Comparison of ENCODE assay signal across 1 cellular context in the genomic region with DNA sequence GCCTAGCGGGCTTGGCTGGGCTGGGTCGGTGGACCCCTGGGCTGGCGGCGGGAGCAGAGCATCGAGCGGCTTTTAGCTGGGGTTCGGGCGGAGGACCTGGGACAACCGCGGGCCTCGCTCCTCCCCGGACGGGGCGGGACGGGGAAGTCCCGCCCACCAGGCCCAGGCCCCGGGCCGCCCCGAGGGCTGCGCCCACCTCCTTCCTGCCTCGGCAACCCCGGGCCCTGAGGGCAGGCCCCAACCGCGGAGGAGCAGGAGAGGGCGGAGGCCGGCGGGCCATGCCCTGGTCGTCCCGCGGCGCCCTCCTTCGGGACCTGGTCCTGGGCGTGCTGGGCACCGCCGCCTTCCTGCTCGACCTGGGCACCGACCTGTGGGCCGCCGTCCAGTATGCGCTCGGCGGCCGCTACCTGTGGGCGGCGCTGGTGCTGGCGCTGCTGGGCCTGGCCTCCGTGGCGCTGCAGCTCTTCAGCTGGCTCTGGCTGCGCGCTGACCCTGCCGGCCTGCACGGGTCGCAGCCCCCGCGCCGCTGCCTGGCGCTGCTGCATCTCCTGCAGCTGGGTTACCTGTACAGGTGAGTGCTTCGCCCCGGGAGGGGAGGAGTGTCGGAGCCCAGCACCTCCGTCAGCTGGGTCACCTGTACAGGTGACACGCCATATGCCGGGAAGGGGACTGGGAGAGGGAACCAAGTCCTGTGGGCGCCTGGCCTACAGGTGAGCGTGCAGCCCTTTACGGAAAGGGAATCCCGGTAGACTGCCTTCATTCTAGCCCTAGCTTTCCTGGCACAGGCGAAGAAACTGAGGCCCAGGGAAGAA.
TF ChIP-seq lines count a peak whose summit lies in the region.

A gene with protein sequence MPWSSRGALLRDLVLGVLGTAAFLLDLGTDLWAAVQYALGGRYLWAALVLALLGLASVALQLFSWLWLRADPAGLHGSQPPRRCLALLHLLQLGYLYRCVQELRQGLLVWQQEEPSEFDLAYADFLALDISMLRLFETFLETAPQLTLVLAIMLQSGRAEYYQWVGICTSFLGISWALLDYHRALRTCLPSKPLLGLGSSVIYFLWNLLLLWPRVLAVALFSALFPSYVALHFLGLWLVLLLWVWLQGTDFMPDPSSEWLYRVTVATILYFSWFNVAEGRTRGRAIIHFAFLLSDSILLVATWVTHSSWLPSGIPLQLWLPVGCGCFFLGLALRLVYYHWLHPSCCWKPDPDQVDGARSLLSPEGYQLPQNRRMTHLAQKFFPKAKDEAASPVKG (plus strand): TSS at position 182 of the 812 bp plus-strand sequence. CDS start 97 bp downstream, at position 279.

TF ChIP-seq in HepG2, 621 proteins besides CTCF, POLR2A, EP300 and RAD21 (continued from another document and continues in another):
- TF ChIP-seq, protein P1, sequence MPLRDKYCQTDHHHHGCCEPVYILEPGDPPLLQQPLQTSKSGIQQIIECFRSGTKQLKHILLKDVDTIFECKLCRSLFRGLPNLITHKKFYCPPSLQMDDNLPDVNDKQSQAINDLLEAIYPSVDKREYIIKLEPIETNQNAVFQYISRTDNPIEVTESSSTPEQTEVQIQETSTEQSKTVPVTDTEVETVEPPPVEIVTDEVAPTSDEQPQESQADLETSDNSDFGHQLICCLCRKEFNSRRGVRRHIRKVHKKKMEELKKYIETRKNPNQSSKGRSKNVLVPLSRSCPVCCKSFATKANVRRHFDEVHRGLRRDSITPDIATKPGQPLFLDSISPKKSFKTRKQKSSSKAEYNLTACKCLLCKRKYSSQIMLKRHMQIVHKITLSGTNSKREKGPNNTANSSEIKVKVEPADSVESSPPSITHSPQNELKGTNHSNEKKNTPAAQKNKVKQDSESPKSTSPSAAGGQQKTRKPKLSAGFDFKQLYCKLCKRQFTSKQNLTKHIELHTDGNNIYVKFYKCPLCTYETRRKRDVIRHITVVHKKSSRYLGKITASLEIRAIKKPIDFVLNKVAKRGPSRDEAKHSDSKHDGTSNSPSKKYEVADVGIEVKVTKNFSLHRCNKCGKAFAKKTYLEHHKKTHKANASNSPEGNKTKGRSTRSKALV (CRISPR knock-in tag; IDR thresholded peaks at IDR 0.05), result 0 out of 2 replicates have a peak, but pooled peaks have one; percentile 49
- TF ChIP-seq ZSCAN22 (CRISPR knock-in tag; IDR thresholded peaks at IDR 0.05), result no peak
- no peak for TF ChIP-seq CBX5 (CRISPR knock-in tag; IDR thresholded peaks at IDR 0.05; ENCODE audit: borderline replicate concordance)
- 0 out of 2 replicates have a peak, but pooled peaks have one; percentile 4 for TF ChIP-seq POGZ (CRISPR knock-in tag; IDR thresholded peaks at IDR 0.05)
- TF ChIP-seq ZNF552 (CRISPR knock-in tag; IDR thresholded peaks at IDR 0.05; ENCODE audit: borderline replicate concordance), result no peak
- TF ChIP-seq, protein P2, sequence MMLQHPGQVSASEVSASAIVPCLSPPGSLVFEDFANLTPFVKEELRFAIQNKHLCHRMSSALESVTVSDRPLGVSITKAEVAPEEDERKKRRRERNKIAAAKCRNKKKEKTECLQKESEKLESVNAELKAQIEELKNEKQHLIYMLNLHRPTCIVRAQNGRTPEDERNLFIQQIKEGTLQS (CRISPR knock-in tag; IDR thresholded peaks at IDR 0.05), result no peak
- TF ChIP-seq, protein P3, sequence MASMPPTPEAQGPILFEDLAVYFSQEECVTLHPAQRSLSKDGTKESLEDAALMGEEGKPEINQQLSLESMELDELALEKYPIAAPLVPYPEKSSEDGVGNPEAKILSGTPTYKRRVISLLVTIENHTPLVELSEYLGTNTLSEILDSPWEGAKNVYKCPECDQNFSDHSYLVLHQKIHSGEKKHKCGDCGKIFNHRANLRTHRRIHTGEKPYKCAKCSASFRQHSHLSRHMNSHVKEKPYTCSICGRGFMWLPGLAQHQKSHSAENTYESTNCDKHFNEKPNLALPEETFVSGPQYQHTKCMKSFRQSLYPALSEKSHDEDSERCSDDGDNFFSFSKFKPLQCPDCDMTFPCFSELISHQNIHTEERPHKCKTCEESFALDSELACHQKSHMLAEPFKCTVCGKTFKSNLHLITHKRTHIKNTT (CRISPR knock-in tag; IDR thresholded peaks at IDR 0.05), result no peak
- TF ChIP-seq, protein P4, sequence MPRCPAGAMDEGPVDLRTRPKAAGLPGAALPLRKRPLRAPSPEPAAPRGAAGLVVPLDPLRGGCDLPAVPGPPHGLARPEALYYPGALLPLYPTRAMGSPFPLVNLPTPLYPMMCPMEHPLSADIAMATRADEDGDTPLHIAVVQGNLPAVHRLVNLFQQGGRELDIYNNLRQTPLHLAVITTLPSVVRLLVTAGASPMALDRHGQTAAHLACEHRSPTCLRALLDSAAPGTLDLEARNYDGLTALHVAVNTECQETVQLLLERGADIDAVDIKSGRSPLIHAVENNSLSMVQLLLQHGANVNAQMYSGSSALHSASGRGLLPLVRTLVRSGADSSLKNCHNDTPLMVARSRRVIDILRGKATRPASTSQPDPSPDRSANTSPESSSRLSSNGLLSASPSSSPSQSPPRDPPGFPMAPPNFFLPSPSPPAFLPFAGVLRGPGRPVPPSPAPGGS (CRISPR knock-in tag; IDR thresholded peaks at IDR 0.05), result no peak
- TF ChIP-seq, protein P5, sequence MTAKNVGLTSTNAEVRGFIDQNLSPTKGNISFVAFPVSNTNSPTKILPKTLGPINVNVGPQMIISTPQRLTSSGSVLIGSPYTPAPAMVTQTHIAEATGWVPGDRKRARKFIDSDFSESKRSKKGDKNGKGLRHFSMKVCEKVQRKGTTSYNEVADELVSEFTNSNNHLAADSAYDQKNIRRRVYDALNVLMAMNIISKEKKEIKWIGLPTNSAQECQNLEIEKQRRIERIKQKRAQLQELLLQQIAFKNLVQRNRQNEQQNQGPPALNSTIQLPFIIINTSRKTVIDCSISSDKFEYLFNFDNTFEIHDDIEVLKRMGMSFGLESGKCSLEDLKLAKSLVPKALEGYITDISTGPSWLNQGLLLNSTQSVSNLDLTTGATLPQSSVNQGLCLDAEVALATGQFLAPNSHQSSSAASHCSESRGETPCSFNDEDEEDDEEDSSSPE (CRISPR knock-in tag; IDR thresholded peaks at IDR 0.05), result no peak
- TF ChIP-seq, protein P6, sequence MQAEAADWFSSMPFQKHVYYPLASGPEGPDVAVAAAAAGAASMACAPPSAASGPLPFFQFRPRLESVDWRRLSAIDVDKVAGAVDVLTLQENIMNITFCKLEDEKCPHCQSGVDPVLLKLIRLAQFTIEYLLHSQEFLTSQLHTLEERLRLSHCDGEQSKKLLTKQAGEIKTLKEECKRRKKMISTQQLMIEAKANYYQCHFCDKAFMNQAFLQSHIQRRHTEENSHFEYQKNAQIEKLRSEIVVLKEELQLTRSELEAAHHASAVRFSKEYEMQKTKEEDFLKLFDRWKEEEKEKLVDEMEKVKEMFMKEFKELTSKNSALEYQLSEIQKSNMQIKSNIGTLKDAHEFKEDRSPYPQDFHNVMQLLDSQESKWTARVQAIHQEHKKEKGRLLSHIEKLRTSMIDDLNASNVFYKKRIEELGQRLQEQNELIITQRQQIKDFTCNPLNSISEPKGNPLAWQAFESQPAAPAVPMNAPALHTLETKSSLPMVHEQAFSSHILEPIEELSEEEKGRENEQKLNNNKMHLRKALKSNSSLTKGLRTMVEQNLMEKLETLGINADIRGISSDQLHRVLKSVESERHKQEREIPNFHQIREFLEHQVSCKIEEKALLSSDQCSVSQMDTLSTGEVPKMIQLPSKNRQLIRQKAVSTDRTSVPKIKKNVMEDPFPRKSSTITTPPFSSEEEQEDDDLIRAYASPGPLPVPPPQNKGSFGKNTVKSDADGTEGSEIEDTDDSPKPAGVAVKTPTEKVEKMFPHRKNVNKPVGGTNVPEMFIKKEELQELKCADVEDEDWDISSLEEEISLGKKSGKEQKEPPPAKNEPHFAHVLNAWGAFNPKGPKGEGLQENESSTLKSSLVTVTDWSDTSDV (CRISPR knock-in tag; IDR thresholded peaks at IDR 0.05), result no peak
- no peak for TF ChIP-seq TMF1 (CRISPR knock-in tag; IDR thresholded peaks at IDR 0.05; ENCODE audit: low read depth)
- TF ChIP-seq MIER2 (CRISPR knock-in tag; IDR thresholded peaks at IDR 0.05), result no peak
- TF ChIP-seq SMARCC2 (IDR thresholded peaks at IDR 0.05), result no peak
- no peak for TF ChIP-seq MAFF (IDR thresholded peaks at IDR 0.05; ENCODE audit: low read depth, low read length)
- no peak for TF ChIP-seq NR2C2 (CRISPR knock-in tag; IDR thresholded peaks at IDR 0.05; ENCODE audit: borderline replicate concordance)
- TF ChIP-seq, protein P7, sequence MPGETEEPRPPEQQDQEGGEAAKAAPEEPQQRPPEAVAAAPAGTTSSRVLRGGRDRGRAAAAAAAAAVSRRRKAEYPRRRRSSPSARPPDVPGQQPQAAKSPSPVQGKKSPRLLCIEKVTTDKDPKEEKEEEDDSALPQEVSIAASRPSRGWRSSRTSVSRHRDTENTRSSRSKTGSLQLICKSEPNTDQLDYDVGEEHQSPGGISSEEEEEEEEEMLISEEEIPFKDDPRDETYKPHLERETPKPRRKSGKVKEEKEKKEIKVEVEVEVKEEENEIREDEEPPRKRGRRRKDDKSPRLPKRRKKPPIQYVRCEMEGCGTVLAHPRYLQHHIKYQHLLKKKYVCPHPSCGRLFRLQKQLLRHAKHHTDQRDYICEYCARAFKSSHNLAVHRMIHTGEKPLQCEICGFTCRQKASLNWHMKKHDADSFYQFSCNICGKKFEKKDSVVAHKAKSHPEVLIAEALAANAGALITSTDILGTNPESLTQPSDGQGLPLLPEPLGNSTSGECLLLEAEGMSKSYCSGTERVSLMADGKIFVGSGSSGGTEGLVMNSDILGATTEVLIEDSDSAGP (CRISPR knock-in tag; IDR thresholded peaks at IDR 0.05; ENCODE audit: borderline replicate concordance), result no peak
- TF ChIP-seq KAT8 (CRISPR knock-in tag; IDR thresholded peaks at IDR 0.05), result 0 out of 2 replicates have a peak, but pooled peaks have one; percentile 14
- TF ChIP-seq HCFC1 (IDR thresholded peaks at IDR 0.05; ENCODE audit: low read depth, low read length), result no peak
- TF ChIP-seq, protein P8, sequence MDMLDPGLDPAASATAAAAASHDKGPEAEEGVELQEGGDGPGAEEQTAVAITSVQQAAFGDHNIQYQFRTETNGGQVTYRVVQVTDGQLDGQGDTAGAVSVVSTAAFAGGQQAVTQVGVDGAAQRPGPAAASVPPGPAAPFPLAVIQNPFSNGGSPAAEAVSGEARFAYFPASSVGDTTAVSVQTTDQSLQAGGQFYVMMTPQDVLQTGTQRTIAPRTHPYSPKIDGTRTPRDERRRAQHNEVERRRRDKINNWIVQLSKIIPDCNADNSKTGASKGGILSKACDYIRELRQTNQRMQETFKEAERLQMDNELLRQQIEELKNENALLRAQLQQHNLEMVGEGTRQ (IDR thresholded peaks at IDR 0.05; ENCODE audit: low read depth, low read length), result no peak
- TF ChIP-seq, protein P8 (CRISPR knock-in tag; IDR thresholded peaks at IDR 0.05; ENCODE audit: borderline replicate concordance), result no peak
- no peak for TF ChIP-seq HIVEP1 (CRISPR knock-in tag; IDR thresholded peaks at IDR 0.05)
- TF ChIP-seq, protein P9, sequence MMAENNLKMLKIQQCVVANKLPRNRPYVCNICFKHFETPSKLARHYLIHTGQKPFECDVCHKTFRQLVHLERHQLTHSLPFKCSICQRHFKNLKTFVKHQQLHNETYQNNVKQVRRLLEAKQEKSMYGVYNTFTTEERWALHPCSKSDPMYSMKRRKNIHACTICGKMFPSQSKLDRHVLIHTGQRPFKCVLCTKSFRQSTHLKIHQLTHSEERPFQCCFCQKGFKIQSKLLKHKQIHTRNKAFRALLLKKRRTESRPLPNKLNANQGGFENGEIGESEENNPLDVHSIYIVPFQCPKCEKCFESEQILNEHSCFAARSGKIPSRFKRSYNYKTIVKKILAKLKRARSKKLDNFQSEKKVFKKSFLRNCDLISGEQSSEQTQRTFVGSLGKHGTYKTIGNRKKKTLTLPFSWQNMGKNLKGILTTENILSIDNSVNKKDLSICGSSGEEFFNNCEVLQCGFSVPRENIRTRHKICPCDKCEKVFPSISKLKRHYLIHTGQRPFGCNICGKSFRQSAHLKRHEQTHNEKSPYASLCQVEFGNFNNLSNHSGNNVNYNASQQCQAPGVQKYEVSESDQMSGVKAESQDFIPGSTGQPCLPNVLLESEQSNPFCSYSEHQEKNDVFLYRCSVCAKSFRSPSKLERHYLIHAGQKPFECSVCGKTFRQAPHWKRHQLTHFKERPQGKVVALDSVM (CRISPR knock-in tag; IDR thresholded peaks at IDR 0.05), result peak; percentile 33; the same call in 1 of the 2 replicates
- TF ChIP-seq, protein P10, sequence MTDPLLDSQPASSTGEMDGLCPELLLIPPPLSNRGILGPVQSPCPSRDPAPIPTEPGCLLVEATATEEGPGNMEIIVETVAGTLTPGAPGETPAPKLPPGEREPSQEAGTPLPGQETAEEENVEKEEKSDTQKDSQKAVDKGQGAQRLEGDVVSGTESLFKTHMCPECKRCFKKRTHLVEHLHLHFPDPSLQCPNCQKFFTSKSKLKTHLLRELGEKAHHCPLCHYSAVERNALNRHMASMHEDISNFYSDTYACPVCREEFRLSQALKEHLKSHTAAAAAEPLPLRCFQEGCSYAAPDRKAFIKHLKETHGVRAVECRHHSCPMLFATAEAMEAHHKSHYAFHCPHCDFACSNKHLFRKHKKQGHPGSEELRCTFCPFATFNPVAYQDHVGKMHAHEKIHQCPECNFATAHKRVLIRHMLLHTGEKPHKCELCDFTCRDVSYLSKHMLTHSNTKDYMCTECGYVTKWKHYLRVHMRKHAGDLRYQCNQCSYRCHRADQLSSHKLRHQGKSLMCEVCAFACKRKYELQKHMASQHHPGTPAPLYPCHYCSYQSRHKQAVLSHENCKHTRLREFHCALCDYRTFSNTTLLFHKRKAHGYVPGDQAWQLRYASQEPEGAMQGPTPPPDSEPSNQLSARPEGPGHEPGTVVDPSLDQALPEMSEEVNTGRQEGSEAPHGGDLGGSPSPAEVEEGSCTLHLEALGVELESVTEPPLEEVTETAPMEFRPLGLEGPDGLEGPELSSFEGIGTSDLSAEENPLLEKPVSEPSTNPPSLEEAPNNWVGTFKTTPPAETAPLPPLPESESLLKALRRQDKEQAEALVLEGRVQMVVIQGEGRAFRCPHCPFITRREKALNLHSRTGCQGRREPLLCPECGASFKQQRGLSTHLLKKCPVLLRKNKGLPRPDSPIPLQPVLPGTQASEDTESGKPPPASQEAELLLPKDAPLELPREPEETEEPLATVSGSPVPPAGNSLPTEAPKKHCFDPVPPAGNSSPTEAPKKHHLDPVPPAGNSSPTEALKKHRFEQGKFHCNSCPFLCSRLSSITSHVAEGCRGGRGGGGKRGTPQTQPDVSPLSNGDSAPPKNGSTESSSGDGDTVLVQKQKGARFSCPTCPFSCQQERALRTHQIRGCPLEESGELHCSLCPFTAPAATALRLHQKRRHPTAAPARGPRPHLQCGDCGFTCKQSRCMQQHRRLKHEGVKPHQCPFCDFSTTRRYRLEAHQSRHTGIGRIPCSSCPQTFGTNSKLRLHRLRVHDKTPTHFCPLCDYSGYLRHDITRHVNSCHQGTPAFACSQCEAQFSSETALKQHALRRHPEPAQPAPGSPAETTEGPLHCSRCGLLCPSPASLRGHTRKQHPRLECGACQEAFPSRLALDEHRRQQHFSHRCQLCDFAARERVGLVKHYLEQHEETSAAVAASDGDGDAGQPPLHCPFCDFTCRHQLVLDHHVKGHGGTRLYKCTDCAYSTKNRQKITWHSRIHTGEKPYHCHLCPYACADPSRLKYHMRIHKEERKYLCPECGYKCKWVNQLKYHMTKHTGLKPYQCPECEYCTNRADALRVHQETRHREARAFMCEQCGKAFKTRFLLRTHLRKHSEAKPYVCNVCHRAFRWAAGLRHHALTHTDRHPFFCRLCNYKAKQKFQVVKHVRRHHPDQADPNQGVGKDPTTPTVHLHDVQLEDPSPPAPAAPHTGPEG (CRISPR knock-in tag; IDR thresholded peaks at IDR 0.05), result no peak
- TF ChIP-seq ZSCAN20 (CRISPR knock-in tag; IDR thresholded peaks at IDR 0.05; ENCODE audit: borderline replicate concordance), result no peak
- no peak for TF ChIP-seq POLR2AphosphoS2 (IDR thresholded peaks at IDR 0.05; ENCODE audit: low read depth, low read length)
- TF ChIP-seq ZNF616 (CRISPR knock-in tag; IDR thresholded peaks at IDR 0.05; ENCODE audit: low read depth), result no peak; the same call in 1 of the 2 replicates
- no peak for TF ChIP-seq PAX8 (CRISPR knock-in tag; IDR thresholded peaks at IDR 0.05; ENCODE audit: borderline replicate concordance)
